ENCODE assay signal across 1 cellular context in genomic region chr15:59232476-59232875, GRCh38.
TF ChIP-seq lines count a peak whose summit lies in the region.

No MANE protein-coding gene starts in this region.

TF ChIP-seq in SK-N-SH, 30 proteins besides CTCF, POLR2A, EP300 and RAD21 (continued from another document):
- TF ChIP-seq NFIC (IDR thresholded peaks at IDR 0.05; ENCODE audit: borderline replicate concordance) (peak; percentile 38; the same call in 1 of the 2 replicates), POLR2AphosphoS5 (IDR thresholded peaks at IDR 0.05; ENCODE audit: low read depth, low read length) (no peak), GATA2 (CRISPR knock-in tag; IDR thresholded peaks at IDR 0.05) (no peak), RFX5 (IDR thresholded peaks at IDR 0.05; ENCODE audit: low read length) (no peak), TAF1 (IDR thresholded peaks at IDR 0.05; ENCODE audit: borderline replicate concordance, low read depth, low read length) (no peak), FOXM1 (IDR thresholded peaks at IDR 0.05; ENCODE audit: low read depth) (no peak), NRF1 (IDR thresholded peaks at IDR 0.05; ENCODE audit: low read depth, low read length) (no peak), MXI1 (IDR thresholded peaks at IDR 0.05; ENCODE audit: low read depth, low read length) (no peak), EZH2phosphoT487 (IDR thresholded peaks at IDR 0.05; ENCODE audit: borderline replicate concordance, low read depth) (no peak), FOSL2 (IDR thresholded peaks at IDR 0.05; ENCODE audit: borderline replicate concordance, low read depth) (peak; percentile 36; the same call in 1 of the 2 replicates), RXRA (IDR thresholded peaks at IDR 0.05; ENCODE audit: borderline replicate concordance, low read depth) (no peak), USF2 (IDR thresholded peaks at IDR 0.05; ENCODE audit: borderline replicate concordance, low read depth, low read length) (no peak), MEF2A (IDR thresholded peaks at IDR 0.05; ENCODE audit: borderline replicate concordance, low read depth) (no peak), SIN3A (IDR thresholded peaks at IDR 0.05; ENCODE audit: borderline replicate concordance, low read depth, low read length) (no peak), GABPA (IDR thresholded peaks at IDR 0.05; ENCODE audit: low read depth) (no peak), JUND (IDR thresholded peaks at IDR 0.05) (peak; percentile 22), RCOR1 (IDR thresholded peaks at IDR 0.05; ENCODE audit: low read length) (no peak), YY1 (IDR thresholded peaks at IDR 0.05; ENCODE audit: low read depth) (no peak), FOXJ3 (CRISPR knock-in tag; IDR thresholded peaks at IDR 0.05) (no peak), TEAD4 (IDR thresholded peaks at IDR 0.05; ENCODE audit: borderline replicate concordance, insufficient read depth) (no peak), SMC3 (IDR thresholded peaks at IDR 0.05; ENCODE audit: low read depth, low read length) (no peak), PBX3 (IDR thresholded peaks at IDR 0.05) (peak; percentile 30), TCF12 (IDR thresholded peaks at IDR 0.05) (0 out of 2 replicates have a peak, but pooled peaks have one; percentile 27), ELF1 (IDR thresholded peaks at IDR 0.05) (no peak), CHD2 (IDR thresholded peaks at IDR 0.05; ENCODE audit: low read length, partially characterized antibody) (no peak)
- TF ChIP-seq, protein P1, sequence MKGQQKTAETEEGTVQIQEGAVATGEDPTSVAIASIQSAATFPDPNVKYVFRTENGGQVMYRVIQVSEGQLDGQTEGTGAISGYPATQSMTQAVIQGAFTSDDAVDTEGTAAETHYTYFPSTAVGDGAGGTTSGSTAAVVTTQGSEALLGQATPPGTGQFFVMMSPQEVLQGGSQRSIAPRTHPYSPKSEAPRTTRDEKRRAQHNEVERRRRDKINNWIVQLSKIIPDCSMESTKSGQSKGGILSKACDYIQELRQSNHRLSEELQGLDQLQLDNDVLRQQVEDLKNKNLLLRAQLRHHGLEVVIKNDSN (IDR thresholded peaks at IDR 0.05; ENCODE audit: borderline replicate concordance, low read depth): no peak
- TF ChIP-seq, protein P2, sequence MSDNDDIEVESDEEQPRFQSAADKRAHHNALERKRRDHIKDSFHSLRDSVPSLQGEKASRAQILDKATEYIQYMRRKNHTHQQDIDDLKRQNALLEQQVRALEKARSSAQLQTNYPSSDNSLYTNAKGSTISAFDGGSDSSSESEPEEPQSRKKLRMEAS (IDR thresholded peaks at IDR 0.05; ENCODE audit: low read depth): no peak
- TF ChIP-seq, protein P3, sequence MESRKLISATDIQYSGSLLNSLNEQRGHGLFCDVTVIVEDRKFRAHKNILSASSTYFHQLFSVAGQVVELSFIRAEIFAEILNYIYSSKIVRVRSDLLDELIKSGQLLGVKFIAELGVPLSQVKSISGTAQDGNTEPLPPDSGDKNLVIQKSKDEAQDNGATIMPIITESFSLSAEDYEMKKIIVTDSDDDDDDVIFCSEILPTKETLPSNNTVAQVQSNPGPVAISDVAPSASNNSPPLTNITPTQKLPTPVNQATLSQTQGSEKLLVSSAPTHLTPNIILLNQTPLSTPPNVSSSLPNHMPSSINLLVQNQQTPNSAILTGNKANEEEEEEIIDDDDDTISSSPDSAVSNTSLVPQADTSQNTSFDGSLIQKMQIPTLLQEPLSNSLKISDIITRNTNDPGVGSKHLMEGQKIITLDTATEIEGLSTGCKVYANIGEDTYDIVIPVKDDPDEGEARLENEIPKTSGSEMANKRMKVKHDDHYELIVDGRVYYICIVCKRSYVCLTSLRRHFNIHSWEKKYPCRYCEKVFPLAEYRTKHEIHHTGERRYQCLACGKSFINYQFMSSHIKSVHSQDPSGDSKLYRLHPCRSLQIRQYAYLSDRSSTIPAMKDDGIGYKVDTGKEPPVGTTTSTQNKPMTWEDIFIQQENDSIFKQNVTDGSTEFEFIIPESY (IDR thresholded peaks at IDR 0.05; ENCODE audit: borderline replicate concordance, low read depth): no peak
- TF ChIP-seq, protein P4, sequence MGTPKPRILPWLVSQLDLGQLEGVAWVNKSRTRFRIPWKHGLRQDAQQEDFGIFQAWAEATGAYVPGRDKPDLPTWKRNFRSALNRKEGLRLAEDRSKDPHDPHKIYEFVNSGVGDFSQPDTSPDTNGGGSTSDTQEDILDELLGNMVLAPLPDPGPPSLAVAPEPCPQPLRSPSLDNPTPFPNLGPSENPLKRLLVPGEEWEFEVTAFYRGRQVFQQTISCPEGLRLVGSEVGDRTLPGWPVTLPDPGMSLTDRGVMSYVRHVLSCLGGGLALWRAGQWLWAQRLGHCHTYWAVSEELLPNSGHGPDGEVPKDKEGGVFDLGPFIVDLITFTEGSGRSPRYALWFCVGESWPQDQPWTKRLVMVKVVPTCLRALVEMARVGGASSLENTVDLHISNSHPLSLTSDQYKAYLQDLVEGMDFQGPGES (IDR thresholded peaks at IDR 0.05; ENCODE audit: low read depth, low read length): no peak
